Comparison of ENCODE assay signal across 6 cellular contexts in genomic region chr1:243149120-243149519, GRCh38.
A peak's percentile ranks its signal among the peaks of the same experiment; 100 is the strongest.
DNase-seq lines count a peak whose midpoint lies in the region; ATAC-seq, FAIRE-seq and TF ChIP-seq lines count a peak whose summit lies in the region.
"Not testable (repeated sequence)": the region's sequence is repeated elsewhere in the genome, so short reads cannot be mapped to it uniquely, and the experiment has no call there.

No MANE protein-coding gene starts in this region.

- not testable (repeated sequence) for H4K91ac ChIP-seq in H1 (replicated peaks; ENCODE audit: insufficient read length, low read length)

- H3K79me2 ChIP-seq in astrocyte (ENCODE audit: insufficient read depth, low read length): peaks cover 12% of the 10 kb centered on the region
- H3K79me2 ChIP-seq in H1 (ENCODE audit: control insufficient read depth in 1 of 2, insufficient read depth in 2 of 2, low read length in 2 of 2); HepG2 (ENCODE audit: insufficient read depth, low read length): not testable (repeated sequence)

- not testable (repeated sequence) for H3K27me3 ChIP-seq in astrocyte (ENCODE audit: insufficient read depth, low read length); H1 (replicated peaks in 1 of 4; ENCODE audit: control insufficient read depth in 3 of 4, extremely low read depth in 1 of 4, insufficient read depth in 3 of 4, low read length in 3 of 4); HepG2 (ENCODE audit: control insufficient read depth in 1 of 2, insufficient read depth in 2 of 2, low read length in 2 of 2)

- H3K9me3 ChIP-seq in astrocyte (ENCODE audit: insufficient read depth, low read depth, low read length); H1 (ENCODE audit: insufficient read depth in 2 of 2, low read depth in 1 of 2, low read length in 1 of 2); HepG2 (ENCODE audit: low read length): not testable (repeated sequence)

- ATAC-seq in HepG2: peak; percentile 72

- not testable (repeated sequence) for H3K27ac Mint-ChIP-seq in astrocyte (ENCODE audit: unreplicated experiment)

- CTCF ChIA-PET in H1 (lab: Charles Lee; ENCODE audit: partially characterized antibody); HepG2 (lab: Yijun Ruan, JAX; ENCODE audit: low intra/inter-chr PET ratio, low total read pairs): not testable (repeated sequence)

- not testable (repeated sequence) for TF ChIP-seq CTCF in D721Med (IDR thresholded peaks at IDR 0.05; ENCODE audit: insufficient read depth, missing control alignments); astrocyte (IDR thresholded peaks at IDR 0.05; ENCODE audit: insufficient read depth, low read depth, low read length); H1 (IDR thresholded peaks at IDR 0.05; ENCODE audit: control extremely low read depth in 1 of 3, insufficient read depth in 1 of 3, low read depth in 1 of 3, low read length in 3 of 3); HepG2 (CRISPR knock-in tag; IDR thresholded peaks at IDR 0.05)

- H3K4me2 ChIP-seq in astrocyte (ENCODE audit: low read length); H1 (ENCODE audit: insufficient read depth in 1 of 2, low read depth in 2 of 2, low read length in 2 of 2); HepG2 (ENCODE audit: low read depth, low read length): not testable (repeated sequence)

- FAIRE-seq in D721Med (lab: Jason Lieb, UNC) (peak; percentile 88), GM12892 (lab: Jason Lieb, UNC) (peak; percentile 50), astrocyte (lab: Jason Lieb, UNC) (peak; percentile 72), H1 (lab: Jason Lieb, UNC) (peak; percentile 48), HepG2 (lab: Jason Lieb, UNC) (peak; percentile 34)

- not testable (repeated sequence) for H2AFZ ChIP-seq in astrocyte (ENCODE audit: low read depth, low read length); H1 (ENCODE audit: low read length); HepG2 (ENCODE audit: low read length)

- H2BK120ac ChIP-seq in H1 (replicated peaks; ENCODE audit: low read depth, low read length): not testable (repeated sequence)

- not testable (repeated sequence) for H3K36me3 Mint-ChIP-seq in astrocyte (ENCODE audit: low read depth, unreplicated experiment)

- not testable (repeated sequence) for H3K4me1 ChIP-seq in astrocyte (ENCODE audit: insufficient read depth, low read length); H1 (replicated peaks in 1 of 4; ENCODE audit: control insufficient read depth in 3 of 4, insufficient read depth in 4 of 4, low read length in 3 of 4); HepG2 (ENCODE audit: insufficient read depth, low read length)

- not testable (repeated sequence) for H3K56ac ChIP-seq in H1 (replicated peaks; ENCODE audit: insufficient read length, low read depth, low read length)

- not testable (repeated sequence) for H4K5ac ChIP-seq in H1 (ENCODE audit: insufficient read length, low read depth, low read length)

- not testable (repeated sequence) for H3K14ac ChIP-seq in H1 (ENCODE audit: insufficient read length)

- not testable (repeated sequence) for TF ChIP-seq RAD21 in H1 (IDR thresholded peaks at IDR 0.05 in 1 of 2, conservative IDR thresholded peaks at IDR 0.05 in 1 of 2; ENCODE audit: low read depth in 2 of 2, low read length in 2 of 2); HepG2 (CRISPR knock-in tag; IDR thresholded peaks at IDR 0.05)

- H3K27ac ChIP-seq in astrocyte (ENCODE audit: low read depth, low read length); H1 (ENCODE audit: low read depth, low read length); HepG2 (ENCODE audit: extremely low read length, insufficient read depth, low read length): not testable (repeated sequence)

- H3K9ac ChIP-seq in astrocyte (ENCODE audit: low read length); H1 (replicated peaks in 1 of 4; ENCODE audit: extremely low read depth in 1 of 4, low read depth in 3 of 4, low read length in 3 of 4); HepG2 (ENCODE audit: insufficient read depth, low read depth, low read length): not testable (repeated sequence)

- not testable (repeated sequence) for H2AK5ac ChIP-seq in H1 (ENCODE audit: low read depth, low read length)

- 95% methylated on average over 4 of the region's 4 CpGs; no CpG with 5 or more reads in 1 of the 2 experiments for WGBS in H1 (ENCODE audit: extremely low coverage in 1 of 2, insufficient coverage in 1 of 2, insufficient read length in 1 of 2, insufficient replicate concordance in 2 of 2, low coverage in 1 of 2, low lambda C conversion rate in 2 of 2, missing lambda C conversion rate in 1 of 2), 2 experiments
- WGBS in HepG2 (ENCODE audit: low lambda C conversion rate): 57% methylated on average over 4 of the region's 4 CpGs

- H4K8ac ChIP-seq in H1 (ENCODE audit: extremely low read depth, insufficient read depth, low read length): not testable (repeated sequence)

- DNase-seq in D721Med (ENCODE audit: insufficient read length, low spot score); GM12892 (ENCODE audit: insufficient read length); astrocyte (ENCODE audit: low read depth); H1 (ENCODE audit: low read depth in 1 of 2, low spot score in 2 of 2): not testable (repeated sequence)
- DNase-seq in HuH-7 (ENCODE audit: low spot score) (peak; percentile 1), HepG2 (ENCODE audit: low spot score) (peak; percentile 33)

- not testable (repeated sequence) for H3K18ac ChIP-seq in H1 (ENCODE audit: extremely low read depth, low read length)

- in situ Hi-C loops in HepG2 (cut with HindIII; ENCODE audit: extremely low pct_ligation_motif_present, low pct_unique_long_range_greater_than_20kb): not testable (repeated sequence)

- BruUV-seq in HepG2 (replicated peaks; lab: Mats Ljungman, UMichigan): not testable (repeated sequence)

- not testable (repeated sequence) for TF ChIP-seq EP300 in H1 (IDR thresholded peaks at IDR 0.05; ENCODE audit: borderline replicate concordance in 1 of 2, low read depth in 2 of 2, low read length in 2 of 2); HepG2 (IDR thresholded peaks at IDR 0.05; ENCODE audit: low read depth in 2 of 2, low read length in 2 of 2); HepG2 (CRISPR knock-in tag; IDR thresholded peaks at IDR 0.05; ENCODE audit: borderline replicate concordance)

- not testable (repeated sequence) for H2BK15ac ChIP-seq in H1 (ENCODE audit: low read length)

- intact Hi-C loops in HepG2 (cut with micrococcal nuclease; ENCODE audit: unreplicated experiment): not testable (repeated sequence)

- POLR2A ChIA-PET in H1 (lab: Charles Lee; ENCODE audit: partially characterized antibody); HepG2 (lab: Yijun Ruan, JAX): not testable (repeated sequence)

- not testable (repeated sequence) for H3K4ac ChIP-seq in H1 (replicated peaks; ENCODE audit: insufficient read length, low read depth, low read length)

- not testable (repeated sequence) for H3K23ac ChIP-seq in H1 (ENCODE audit: insufficient read length)

- H2BK5ac ChIP-seq in H1 (ENCODE audit: low read depth, low read length): not testable (repeated sequence)

- H3K9me3 Mint-ChIP-seq in astrocyte (ENCODE audit: unreplicated experiment): not testable (repeated sequence)

- not testable (repeated sequence) for H3K4me3 ChIP-seq in astrocyte (ENCODE audit: insufficient read depth, low read depth, low read length); H1 (ENCODE audit: extremely low read depth in 1 of 4, insufficient read depth in 2 of 4, low read depth in 3 of 4, low read length in 4 of 4); HepG2 (replicated peaks in 1 of 3; ENCODE audit: insufficient read depth in 1 of 3, low read depth in 2 of 3, low read length in 3 of 3)

- H2BK20ac ChIP-seq in H1 (ENCODE audit: low read length): not testable (repeated sequence)

- H3K79me1 ChIP-seq in H1 (ENCODE audit: low read depth, low read length): not testable (repeated sequence)

- H3K27me3 Mint-ChIP-seq in astrocyte (ENCODE audit: low read depth, unreplicated experiment): not testable (repeated sequence)

- H3K36me3 ChIP-seq in astrocyte (ENCODE audit: insufficient read depth, low read length); H1 (ENCODE audit: control insufficient read depth in 2 of 4, insufficient read depth in 4 of 4, low read length in 3 of 4); HepG2 (replicated peaks in 1 of 2; ENCODE audit: control insufficient read depth in 1 of 2, insufficient read depth in 2 of 2, low read length in 2 of 2): not testable (repeated sequence)

- H3K4me1 Mint-ChIP-seq in astrocyte (ENCODE audit: low read depth, unreplicated experiment): not testable (repeated sequence)

- not testable (repeated sequence) for TF ChIP-seq POLR2A in GM12892 (IDR thresholded peaks at IDR 0.05; ENCODE audit: low read depth, low read length); H1 (IDR thresholded peaks at IDR 0.05; ENCODE audit: control extremely low read depth in 1 of 2, low read depth in 2 of 2, low read length in 2 of 2); HepG2 (IDR thresholded peaks at IDR 0.05; ENCODE audit: insufficient read depth in 1 of 2, low read depth in 2 of 2, low read length in 2 of 2)

- H3K23me2 ChIP-seq in H1 (ENCODE audit: low read depth, low read length): not testable (repeated sequence)

- H4K20me1 ChIP-seq in astrocyte (ENCODE audit: insufficient read depth, low read length); H1 (replicated peaks in 1 of 2; ENCODE audit: control insufficient read depth in 1 of 2, insufficient read depth in 2 of 2, low read length in 2 of 2); HepG2 (ENCODE audit: insufficient read depth, low read length): not testable (repeated sequence)

- not testable (repeated sequence) for H3K4me3 Mint-ChIP-seq in astrocyte (ENCODE audit: unreplicated experiment)

- not testable (repeated sequence) for H2BK12ac ChIP-seq in H1 (ENCODE audit: low read depth, low read length)

TF ChIP-seq in HepG2, 621 proteins besides CTCF, POLR2A, EP300 and RAD21 (continues in another document):
- TF ChIP-seq FOXJ3 (CRISPR knock-in tag; IDR thresholded peaks at IDR 0.05; ENCODE audit: borderline replicate concordance): peak; percentile 24; the same call in 1 of the 2 replicates
- peak; percentile 47 for TF ChIP-seq FOXA3 (CRISPR knock-in tag; IDR thresholded peaks at IDR 0.05)
- TF ChIP-seq ISL2 (CRISPR knock-in tag; IDR thresholded peaks at IDR 0.05): peak; percentile 52; the same call in 1 of the 2 replicates
- peak; percentile 44 for TF ChIP-seq TCF7 (IDR thresholded peaks at IDR 0.05; ENCODE audit: low read depth)
- not testable (repeated sequence) for TF ChIP-seq SOX13 (IDR thresholded peaks at IDR 0.05)
- TF ChIP-seq SOX13 (CRISPR knock-in tag; conservative IDR thresholded peaks at IDR 0.05 in 1 of 2, IDR thresholded peaks at IDR 0.05 in 1 of 2): peak in 1 of 2 experiments; percentile 9; a peak in 1 of 4 replicates
